ENCODE assay signal across 8 cellular contexts in the genomic region with DNA sequence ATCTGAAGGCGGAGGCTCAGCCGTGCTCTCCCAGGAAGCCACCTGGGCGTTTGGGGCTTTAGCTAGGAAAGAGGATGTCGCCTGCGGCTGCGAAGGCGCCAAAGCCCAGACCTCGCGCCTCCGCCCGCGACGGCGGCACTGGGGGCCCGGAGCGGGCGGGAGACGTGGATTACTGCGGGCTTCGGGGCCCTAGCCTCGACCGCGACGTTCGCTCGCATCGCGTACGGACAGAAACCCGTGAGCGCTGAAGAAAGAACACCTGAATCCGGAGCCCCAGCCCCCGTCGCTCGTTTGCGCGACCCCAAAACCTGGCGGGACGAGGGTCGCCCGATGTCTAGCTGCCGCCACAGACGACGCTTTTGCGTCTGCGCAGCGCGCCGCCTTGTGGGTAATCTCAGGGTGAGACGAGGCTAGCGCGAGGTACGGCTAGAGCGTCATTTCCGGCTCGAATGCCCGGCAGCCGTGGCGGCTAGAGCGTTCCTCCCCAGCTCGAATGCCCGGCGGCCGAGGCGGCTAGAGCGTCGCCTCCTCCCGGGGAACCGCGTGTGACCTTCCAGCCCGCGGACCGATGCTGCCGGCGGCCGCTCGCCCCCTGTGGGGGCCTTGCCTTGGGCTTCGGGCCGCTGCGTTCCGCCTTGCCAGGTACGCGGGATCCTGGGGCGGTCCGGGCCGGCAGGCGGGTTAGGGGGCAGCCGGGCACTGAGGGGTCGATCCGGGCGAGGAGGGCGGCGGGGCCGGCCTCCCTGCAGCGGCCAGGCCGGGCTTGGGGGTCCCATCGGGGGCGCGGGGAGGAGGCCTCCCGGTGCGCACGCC. TPM values are rescaled to one million over a fixed set of nuclear protein-coding genes. Genes with fewer than 3 reads are reported as not detected.
DNase-seq lines count a peak whose midpoint lies in the region; ATAC-seq, FAIRE-seq and TF ChIP-seq lines count a peak whose summit lies in the region.

TSS of gene MRPL12 (plus strand) at position 434 of the 813 bp plus-strand sequence. CDS start at position 569, 135 bp downstream.

- DNase-seq in NCI-H1930 (lab: John Stamatoyannopoulos, UW), result peak; percentile 95 to 98
- peak; percentile 80 for DNase-seq in T-helper 22 cell (ENCODE audit: low read depth)
- peak; percentile 79 for DNase-seq in astrocyte (ENCODE audit: low read depth)
- DNase-seq in hepatocyte (ENCODE audit: low spot score), result peak; percentile 98
- DNase-seq in renal cortical epithelial cell (ENCODE audit: low read depth), result peak; percentile 80
- DNase-seq in aorta, result peak; percentile 96 to 98

- peak within 1 kb of the TSS; percentile 95 for H3K9ac ChIP-seq in astrocyte (ENCODE audit: low read length)

- under 1% methylated on average over 69 of the region's 102 CpGs for WGBS in hepatocyte (ENCODE audit: low lambda C conversion rate, missing lambda C conversion rate)
- WGBS in aorta, 2 donors, result 0 to 1% methylated on average over 94 to 102 of the region's 102 CpGs

- H3K27ac Mint-ChIP-seq in astrocyte (ENCODE audit: unreplicated experiment), result peak within 1 kb of the TSS; percentile 90

- peaks cover 20% of the 10 kb centered on the region for H3K36me3 Mint-ChIP-seq in astrocyte (ENCODE audit: low read depth, unreplicated experiment)

- H3K4me3 Mint-ChIP-seq in astrocyte (ENCODE audit: unreplicated experiment), result peak within 1 kb of the TSS; percentile 93

- peaks cover 67% of the 10 kb centered on the region for H4K20me1 ChIP-seq in astrocyte (ENCODE audit: insufficient read depth, low read length)
- peaks cover 13% of the 10 kb centered on the region for H4K20me1 ChIP-seq in hepatocyte (ENCODE audit: insufficient read depth, poor library complexity, severe bottlenecking)

- H3K27ac ChIP-seq in astrocyte (ENCODE audit: low read depth, low read length) (peak within 1 kb of the TSS; percentile 95), hepatocyte (peak within 1 kb of the TSS; percentile 97), aorta (ENCODE audit: low read depth in 1 of 2, low read length in 2 of 2) (peak within 1 kb of the TSS; percentile 71 to 87)

- no peak for FAIRE-seq in astrocyte (lab: Jason Lieb, UNC)

- H2AFZ ChIP-seq in astrocyte (ENCODE audit: low read depth, low read length), result peak within 1 kb of the TSS; percentile 78
- H2AFZ ChIP-seq in hepatocyte, result peak within 1 kb of the TSS; percentile 82

- H3K9me3 Mint-ChIP-seq in astrocyte (ENCODE audit: unreplicated experiment), result no peaks in the 10 kb centered on the region

- H3K27me3 Mint-ChIP-seq in astrocyte (ENCODE audit: low read depth, unreplicated experiment), result no peaks in the 10 kb centered on the region

- ATAC-seq in GM18498 (IDR thresholded peaks at IDR 0.05; ENCODE audit: unreplicated experiment), result peak; percentile 83
- peak; percentile 85 for ATAC-seq in HG02885 (IDR thresholded peaks at IDR 0.05; ENCODE audit: poor library complexity, unreplicated experiment)
- peak; percentile 95 for ATAC-seq in aorta (ENCODE audit: low FRiP score)

- intact Hi-C loops in aorta (cut with DNase I), result loop anchor here in 1 of 2 donors (2.0 kb wide), 1 partner anchor 36 kb away; the partner anchor contains the start of genes CCDC137 and OXLD1

- peaks cover 12% of the 10 kb centered on the region for H3K4me1 Mint-ChIP-seq in astrocyte (ENCODE audit: low read depth, unreplicated experiment)

- H3K4me3 ChIP-seq in astrocyte (ENCODE audit: insufficient read depth, low read depth, low read length), result peak within 1 kb of the TSS; percentile 80
- H3K4me3 ChIP-seq in hepatocyte, result peak within 1 kb of the TSS; percentile 88
- H3K4me3 ChIP-seq in aorta (ENCODE audit: low read length in 2 of 2), result peak within 1 kb of the TSS; percentile 74 to 81

- H3K9me3 ChIP-seq in astrocyte (ENCODE audit: insufficient read depth, low read depth, low read length) (no peaks in the 10 kb centered on the region), hepatocyte (ENCODE audit: low read depth) (no peaks in the 10 kb centered on the region), aorta (ENCODE audit: control insufficient read depth, low read length) (no peaks in the 10 kb centered on the region)

- H3K27me3 ChIP-seq in astrocyte (ENCODE audit: insufficient read depth, low read length) (no peaks in the 10 kb centered on the region), hepatocyte (no peaks in the 10 kb centered on the region), aorta (ENCODE audit: control insufficient read depth in 1 of 2, insufficient read depth in 2 of 2, low read length in 1 of 2) (no peaks in the 10 kb centered on the region)

- H3K4me2 ChIP-seq in astrocyte (ENCODE audit: low read length) (peak within 1 kb of the TSS; percentile 94), hepatocyte (peak within 1 kb of the TSS; percentile 94)

- no peak for TF ChIP-seq CTCF in astrocyte (IDR thresholded peaks at IDR 0.05; ENCODE audit: insufficient read depth, low read depth, low read length)
- no peak for TF ChIP-seq CTCF in hepatocyte (IDR thresholded peaks at IDR 0.05; ENCODE audit: poor library complexity)

- peaks cover 72% of the 10 kb centered on the region for H3K79me2 ChIP-seq in astrocyte (ENCODE audit: insufficient read depth, low read length)
- H3K79me2 ChIP-seq in hepatocyte, result peaks cover 70% of the 10 kb centered on the region

- H3K4me1 ChIP-seq in astrocyte (ENCODE audit: insufficient read depth, low read length), result peaks cover 29% of the 10 kb centered on the region
- H3K4me1 ChIP-seq in hepatocyte (ENCODE audit: insufficient read depth), result peaks cover 18% of the 10 kb centered on the region
- no peaks in the 10 kb centered on the region for H3K4me1 ChIP-seq in aorta (ENCODE audit: control insufficient read depth in 1 of 2, insufficient read depth in 2 of 2, low read length in 2 of 2)

- H3K36me3 ChIP-seq in astrocyte (ENCODE audit: insufficient read depth, low read length) (peaks cover 25% of the 10 kb centered on the region), hepatocyte (replicated peaks; ENCODE audit: insufficient read depth, low read depth) (no peaks in the 10 kb centered on the region), aorta (ENCODE audit: control insufficient read depth in 1 of 2, insufficient read depth in 2 of 2, low read length in 1 of 2) (no peaks in the 10 kb centered on the region)

- no peaks in the 10 kb centered on the region for H3K9me2 ChIP-seq in hepatocyte (replicated peaks; ENCODE audit: insufficient read depth)

RNA-seq across cellular contexts. Expression of gene MRPL12, which starts in this region (rescaled TPM):
- total RNA-seq in astrocyte (69.9 and 71.3 TPM in 2 replicates), hepatocyte (24.5 and 37.0 TPM in 2 replicates), renal cortical epithelial cell (8.9 and 10.4 TPM in 2 replicates), aorta (10 to 100 TPM; 21.1 to 27.1 TPM)
- polyA plus RNA-seq in hepatocyte (94.6 and 96.1 TPM in 2 replicates), aorta (10 to 100 TPM; 40.1 to 57.7 TPM)

Comparison
In these comparisons a context has a peak if more than half of its experiments do, and no peak if none do; other contexts are left out.
1. Peak in every context shown above with its lines: DNase-seq, ATAC-seq, H3K4me3 ChIP-seq and H3K27ac ChIP-seq.